9 cellular contexts compared by ENCODE assay signal in the genomic region with DNA sequence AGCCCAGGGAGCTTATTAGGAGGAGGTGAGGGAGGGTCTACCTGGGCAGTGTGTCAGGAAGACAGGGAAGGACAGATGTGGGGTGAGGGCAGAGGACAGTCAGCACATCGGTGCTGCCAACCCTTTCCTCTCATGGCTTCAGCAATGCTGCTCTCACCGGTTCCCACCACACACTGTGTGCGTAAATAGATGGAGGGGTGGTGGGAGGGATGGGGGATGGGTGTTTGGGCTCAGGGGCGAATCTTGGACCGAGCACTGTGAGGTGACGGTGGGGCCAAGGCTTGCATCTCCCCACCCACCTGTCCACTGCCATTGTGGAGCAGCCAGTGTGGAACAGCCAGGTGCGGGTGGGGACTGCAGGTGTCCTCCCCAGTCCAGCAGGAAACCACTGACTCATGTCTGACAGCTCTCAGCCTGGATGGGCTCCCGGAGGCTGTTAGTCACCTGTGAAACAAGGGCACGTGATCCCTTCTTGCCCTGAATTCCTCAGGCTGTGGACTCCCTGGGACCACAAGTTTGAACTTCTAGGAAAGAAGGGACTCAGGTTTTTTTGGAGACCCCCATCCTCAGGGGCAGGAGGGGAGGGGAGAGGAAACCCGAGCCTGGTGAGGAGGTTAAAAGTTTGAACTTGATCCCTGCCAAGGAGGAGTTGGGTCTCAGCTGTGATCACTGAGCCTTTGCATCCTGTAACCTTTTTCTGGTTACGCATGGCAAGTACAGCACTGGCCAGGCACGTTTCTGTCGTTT. TPM values are rescaled to one million over a fixed set of nuclear protein-coding genes. Genes with fewer than 3 reads are reported as not detected.
A peak's percentile ranks its signal among the peaks of the same experiment; 100 is the strongest.
DNase-seq lines count a peak whose midpoint lies in the region; ATAC-seq and TF ChIP-seq lines count a peak whose summit lies in the region.
"Had no signal": no experiment of that assay in that cellular context is flagged by ENCODE, and none has a peak within 500 bp of the region (broad histone marks: within the 10 kb centered on the region; RNA-seq: fewer than 3 reads in every experiment).

No MANE protein-coding gene starts in this region.

- H3K56ac ChIP-seq in IMR-90 (ENCODE audit: extremely low read depth, insufficient read depth, low read length) = no peak overlapping the region

- no peak overlapping the region for H3K9ac ChIP-seq in IMR-90 (ENCODE audit: low read depth, low read length)

- dilution Hi-C loops in IMR-90 (cut with HindIII; ENCODE audit: low sequenced_read_pairs, unreplicated experiment) = no loop called here

- CTCF ChIA-PET in IMR-90 (lab: Yijun Ruan, JAX) = no interaction called here

- no peak overlapping the region for H3K4me2 ChIP-seq in IMR-90 (ENCODE audit: low read depth, low read length)

- no peak overlapping the region for H2BK20ac ChIP-seq in IMR-90 (ENCODE audit: low read depth, low read length)

- H2BK15ac ChIP-seq in IMR-90 (ENCODE audit: low read depth, low read length) = no peak overlapping the region

- no peak for TF ChIP-seq RAD21 in IMR-90 (IDR thresholded peaks at IDR 0.05; ENCODE audit: low read length)

- H3K27ac ChIP-seq in IMR-90 (ENCODE audit: insufficient read depth, low read length) = no peak overlapping the region
- H3K27ac ChIP-seq in brain microvascular endothelial cell = no peak overlapping the region
- H3K27ac ChIP-seq in muscle layer of duodenum (ENCODE audit: low read length) = peak overlapping the region; percentile 58

- ATAC-seq in IMR-90 (ENCODE audit: low read depth) (no peak), GM18867 (IDR thresholded peaks at IDR 0.05; ENCODE audit: unreplicated experiment) (no peak), GM18870 (IDR thresholded peaks at IDR 0.05; ENCODE audit: unreplicated experiment) (no peak), HG03139 (IDR thresholded peaks at IDR 0.05; ENCODE audit: unreplicated experiment) (no peak)

- H3K14ac ChIP-seq in IMR-90 (replicated peaks; ENCODE audit: low read depth, low read length) = no peak overlapping the region

- H2AFZ ChIP-seq in IMR-90 (replicated peaks; ENCODE audit: low read length, poor library complexity) = no peak overlapping the region

- H3K23ac ChIP-seq in IMR-90 (ENCODE audit: low read depth, low read length) = no peak overlapping the region

- in situ Hi-C loops in IMR-90 (cut with MboI; ENCODE audit: low sequenced_read_pairs) = no loop called here
- in situ Hi-C loops in brain microvascular endothelial cell (cut with HindIII; ENCODE audit: low pct_ligation_motif_present, low sequenced_read_pairs) = no loop called here

- H4K8ac ChIP-seq in IMR-90 (ENCODE audit: low read depth in 2 of 2, low read length in 2 of 2) = no peak overlapping the region

- no peak for TF ChIP-seq CTCF in IMR-90 (conservative IDR thresholded peaks at IDR 0.05; ENCODE audit: low read depth, low read length)
- no peak for TF ChIP-seq CTCF in brain microvascular endothelial cell (IDR thresholded peaks at IDR 0.05; ENCODE audit: low read depth, low read length, missing control alignments)

- no peak overlapping the region for H2AK9ac ChIP-seq in IMR-90 (replicated peaks; ENCODE audit: low read depth, low read length, poor library complexity)

- H3K36me3 ChIP-seq in IMR-90 (ENCODE audit: control insufficient read depth, insufficient read depth, low read length) (no peaks in the 10 kb centered on the region), brain microvascular endothelial cell (replicated peaks) (no peaks in the 10 kb centered on the region), muscle layer of duodenum (ENCODE audit: control insufficient read depth in 1 of 2, insufficient read depth in 2 of 2, low read length in 2 of 2) (no peaks in the 10 kb centered on the region)

- no peak overlapping the region for H4K91ac ChIP-seq in IMR-90 (ENCODE audit: insufficient read depth, low read depth, low read length)

- H2BK120ac ChIP-seq in IMR-90 (ENCODE audit: low read depth, low read length) = no peak overlapping the region

- no peak for TF ChIP-seq POLR2A in IMR-90 (IDR thresholded peaks at IDR 0.05; ENCODE audit: low read depth, low read length)

- H3K4me1 ChIP-seq in IMR-90 (ENCODE audit: control insufficient read depth, insufficient read depth, low read length) (no peaks in the 10 kb centered on the region), muscle layer of duodenum (ENCODE audit: control insufficient read depth in 1 of 2, insufficient read depth in 2 of 2, low read length in 2 of 2) (peaks cover 0 to 11% of the 10 kb centered on the region in 2 donors)

- H2AK5ac ChIP-seq in IMR-90 (ENCODE audit: low read depth, low read length) = no peak overlapping the region

- H3K4ac ChIP-seq in IMR-90 (ENCODE audit: low read depth, low read length) = no peak overlapping the region

- H3K9me3 ChIP-seq in IMR-90 (ENCODE audit: control insufficient read depth, insufficient read depth, low read length) (0 out of 2 replicates have a peak, but pooled peaks cover 2% of the 10 kb centered on the region), muscle layer of duodenum (ENCODE audit: control insufficient read depth in 1 of 2, low read length in 2 of 2) (no peaks in the 10 kb centered on the region)

- no peaks in the 10 kb centered on the region for H3K9me1 ChIP-seq in IMR-90 (ENCODE audit: insufficient read depth, low read length)

- 21% methylated on average over 3 of the region's 13 CpGs; no CpG with 5 or more reads in 1 of the 2 experiments for WGBS in IMR-90 (ENCODE audit: extremely low coverage in 2 of 2, insufficient read length in 1 of 2), 2 experiments

- H2BK5ac ChIP-seq in IMR-90 (ENCODE audit: low read depth, low read length, poor library complexity, severe bottlenecking) = no peak overlapping the region

- H3K79me1 ChIP-seq in IMR-90 (ENCODE audit: low read depth in 1 of 2, low read length in 2 of 2) = no peaks in the 10 kb centered on the region

- H4K20me1 ChIP-seq in IMR-90 (ENCODE audit: insufficient read depth, low read length) = no peaks in the 10 kb centered on the region

- POLR2A ChIA-PET in IMR-90 (lab: Charles Lee; ENCODE audit: unreplicated experiment) = no interaction called here

- intact Hi-C loops in IMR-90 (cut with micrococcal nuclease) = no loop called here

- DNase-seq in Daoy (ENCODE audit: low read depth) (peak; percentile 68), IMR-90 (peak; percentile 61), brain microvascular endothelial cell (peak; percentile 24), HuH-7 (ENCODE audit: low spot score) (no peak)
- DNase-seq: NCI-H1694 treated with DMSO at 0.1 percent for 48 hours had no signal

- H3K18ac ChIP-seq in IMR-90 (ENCODE audit: low read depth, low read length) = no peak overlapping the region

- BruUV-seq in IMR-90 (replicated peaks; lab: Mats Ljungman, UMichigan) = no TSS peak

- H4K5ac ChIP-seq in IMR-90 (ENCODE audit: low read depth, low read length) = no peak overlapping the region

- H3K27me3 ChIP-seq in IMR-90 (ENCODE audit: control insufficient read depth, insufficient read depth, low read length) (peaks cover 12% of the 10 kb centered on the region), brain microvascular endothelial cell (replicated peaks) (no peaks in the 10 kb centered on the region), muscle layer of duodenum (ENCODE audit: low read depth, low read length) (no peaks in the 10 kb centered on the region)

- H3K4me3 ChIP-seq in IMR-90 (ENCODE audit: insufficient read depth, low read depth, low read length) = no peak overlapping the region
- H3K4me3 ChIP-seq in brain microvascular endothelial cell (ENCODE audit: low read depth, low read length) = no peak overlapping the region
- no peak overlapping the region for H3K4me3 ChIP-seq in muscle layer of duodenum (ENCODE audit: low read depth in 1 of 2, low read length in 2 of 2)

TF ChIP-seq in IMR-90, 13 proteins besides CTCF, POLR2A, EP300 and RAD21:
- TF ChIP-seq BHLHE40 (IDR thresholded peaks at IDR 0.05; ENCODE audit: low read depth, low read length) = peak; percentile 67
- TF ChIP-seq, protein P1, sequence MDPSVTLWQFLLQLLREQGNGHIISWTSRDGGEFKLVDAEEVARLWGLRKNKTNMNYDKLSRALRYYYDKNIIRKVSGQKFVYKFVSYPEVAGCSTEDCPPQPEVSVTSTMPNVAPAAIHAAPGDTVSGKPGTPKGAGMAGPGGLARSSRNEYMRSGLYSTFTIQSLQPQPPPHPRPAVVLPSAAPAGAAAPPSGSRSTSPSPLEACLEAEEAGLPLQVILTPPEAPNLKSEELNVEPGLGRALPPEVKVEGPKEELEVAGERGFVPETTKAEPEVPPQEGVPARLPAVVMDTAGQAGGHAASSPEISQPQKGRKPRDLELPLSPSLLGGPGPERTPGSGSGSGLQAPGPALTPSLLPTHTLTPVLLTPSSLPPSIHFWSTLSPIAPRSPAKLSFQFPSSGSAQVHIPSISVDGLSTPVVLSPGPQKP (IDR thresholded peaks at IDR 0.05; ENCODE audit: borderline replicate concordance, low read depth, low read length) = no peak
- TF ChIP-seq CEBPB (IDR thresholded peaks at IDR 0.05; ENCODE audit: low read depth, low read length) = no peak
- no peak for TF ChIP-seq RFX5 (IDR thresholded peaks at IDR 0.05; ENCODE audit: low read depth, low read length)
- no peak for TF ChIP-seq RCOR1 (IDR thresholded peaks at IDR 0.05; ENCODE audit: insufficient replicate concordance, low read length)
- TF ChIP-seq CHD1 (IDR thresholded peaks at IDR 0.05; ENCODE audit: low read depth, low read length) = no peak
- TF ChIP-seq, protein P2, sequence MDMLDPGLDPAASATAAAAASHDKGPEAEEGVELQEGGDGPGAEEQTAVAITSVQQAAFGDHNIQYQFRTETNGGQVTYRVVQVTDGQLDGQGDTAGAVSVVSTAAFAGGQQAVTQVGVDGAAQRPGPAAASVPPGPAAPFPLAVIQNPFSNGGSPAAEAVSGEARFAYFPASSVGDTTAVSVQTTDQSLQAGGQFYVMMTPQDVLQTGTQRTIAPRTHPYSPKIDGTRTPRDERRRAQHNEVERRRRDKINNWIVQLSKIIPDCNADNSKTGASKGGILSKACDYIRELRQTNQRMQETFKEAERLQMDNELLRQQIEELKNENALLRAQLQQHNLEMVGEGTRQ (IDR thresholded peaks at IDR 0.05; ENCODE audit: low read depth, low read length) = peak; percentile 88

RNA-seq across cellular contexts. Expression of a gene that starts 42.7 kb away (rescaled TPM):
- 0.17 TPM in 1 of 2 replicates, not detected in the other for total RNA-seq in Daoy (2014; rRNA removed; shearing (Covaris generic))
- not detected in 2 replicates for total RNA-seq in IMR-90 (2012; rRNA removed)
- 0.01 TPM in 1 of 2 replicates, not detected in the other for polyA plus RNA-seq in IMR-90 (2012; rRNA removed)
- polyA plus RNA-seq in IMR-90 (2012; cell fraction: cytosol; rRNA removed) = 0.02 TPM in 1 of 2 replicates, not detected in the other
- 0.02 and 0.14 TPM in 2 replicates for polyA plus RNA-seq in IMR-90 (2012; cell fraction: nucleus; rRNA removed; ENCODE audit: low replicate concordance)

RNA-seq across cellular contexts. Expression of a gene that starts 48.1 kb away (rescaled TPM):
- 10.9 and 12.1 TPM in 2 replicates for total RNA-seq in Daoy (2014; rRNA removed; shearing (Covaris generic))
- total RNA-seq in IMR-90 (2012; rRNA removed) = 17.2 and 22.6 TPM in 2 replicates
- 7.3 and 7.6 TPM in 2 replicates for polyA plus RNA-seq in IMR-90 (2012; rRNA removed)
- 4.1 and 5.4 TPM in 2 replicates for polyA plus RNA-seq in IMR-90 (2012; cell fraction: cytosol; rRNA removed)
- 7.8 and 22.5 TPM in 2 replicates for polyA plus RNA-seq in IMR-90 (2012; cell fraction: nucleus; rRNA removed; ENCODE audit: low replicate concordance)
